16 cellular contexts compared by ENCODE assay signal in the genomic region with DNA sequence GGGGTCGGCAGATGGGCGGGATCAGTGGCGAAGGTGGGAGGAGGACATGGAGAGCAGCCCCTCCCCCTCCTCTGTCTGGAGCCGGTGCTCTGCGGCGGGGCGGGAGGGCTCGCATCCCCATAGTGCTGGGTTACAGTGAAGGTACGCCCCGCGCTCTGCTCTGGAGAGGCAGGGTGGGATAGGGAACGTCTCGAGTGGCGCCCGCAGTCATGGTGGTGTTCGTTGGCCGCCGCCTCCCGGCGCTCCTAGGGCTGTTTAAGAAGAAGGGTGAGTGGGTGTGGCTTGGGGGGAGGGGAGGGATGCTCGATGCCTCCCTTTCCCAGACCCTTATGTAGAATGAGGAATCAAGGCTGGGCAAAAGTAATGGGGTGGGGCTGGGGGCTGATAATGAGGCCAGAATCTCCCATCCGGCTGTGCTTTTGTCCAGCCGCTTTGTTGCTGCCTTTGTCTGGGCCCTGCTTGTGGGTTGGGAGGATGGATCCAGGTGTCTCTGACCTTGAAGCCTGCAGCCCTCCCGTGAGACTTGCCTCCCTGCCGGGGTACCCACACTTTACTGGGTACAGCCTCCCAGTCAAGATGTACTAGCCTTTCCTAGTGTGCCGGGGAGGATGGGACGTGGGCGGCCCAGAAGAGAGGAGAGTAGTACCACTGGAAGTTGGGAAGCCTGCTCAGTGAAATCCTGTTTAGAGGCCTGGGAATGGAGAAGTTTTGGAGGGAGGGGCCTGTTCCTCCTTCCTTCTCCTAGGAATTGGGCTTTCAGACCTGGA. TPM values are rescaled to one million over a fixed set of nuclear protein-coding genes. Genes with fewer than 3 reads are reported as not detected.
DNase-seq lines count a peak whose midpoint lies in the region; TF ChIP-seq lines count a peak whose summit lies in the region.
"Had no signal": no experiment of that assay in that cellular context is flagged by ENCODE, and none has a peak within 500 bp of the region (broad histone marks: within the 10 kb centered on the region; RNA-seq: fewer than 3 reads in every experiment).

No MANE protein-coding gene starts in this region.

- H3K36me3 ChIP-seq in HEK293 (ENCODE audit: control insufficient read depth in 2 of 2, insufficient read depth in 1 of 2, low read length in 2 of 2), result peaks cover 0 to 33% of the 10 kb centered on the region in 2 experiments; a peak in 2 of 3 replicates
- H3K36me3 ChIP-seq in breast epithelium, result no peaks in the 10 kb centered on the region
- no peaks in the 10 kb centered on the region for H3K36me3 ChIP-seq in CD8-positive, alpha-beta memory T cell (ENCODE audit: insufficient read depth, low read length)

- peaks cover 17% of the 10 kb centered on the region for H3K36me3 Mint-ChIP-seq in mesothelial cell of epicardium
- no peaks in the 10 kb centered on the region for H3K36me3 Mint-ChIP-seq in CD8-positive, alpha-beta memory T cell

- peaks cover 74% of the 10 kb centered on the region for H3K4me1 Mint-ChIP-seq in mesothelial cell of epicardium
- H3K4me1 Mint-ChIP-seq in CD8-positive, alpha-beta memory T cell, result peaks cover 4 to 7% (median 5%) of the 10 kb centered on the region in 3 donors

- POLR2A ChIA-PET in HEK293 (lab: Yijun Ruan, JAX), result no interaction called here
- POLR2A ChIA-PET in CD8-positive, alpha-beta memory T cell (lab: Charles Lee), result no interaction called here

- intact Hi-C loops in breast epithelium (cut with DNase I; ENCODE audit: low total_unique reads), result loop anchor here (1.0 kb wide), 1 partner anchor 46 kb away; no protein-coding TSS in a partner anchor

- H3K27me3 ChIP-seq in breast epithelium, result no peaks in the 10 kb centered on the region
- no peaks in the 10 kb centered on the region for H3K27me3 ChIP-seq in CD8-positive, alpha-beta memory T cell (ENCODE audit: insufficient read depth, low read length, poor library complexity, severe bottlenecking)
- H3K27me3 ChIP-seq: ascending aorta, heart right ventricle had no signal

- DNase-seq in breast epithelium (ENCODE audit: low spot score in 2 of 2) (no peak), mesothelial cell of epicardium (ENCODE audit: low spot score in 2 of 2, unreplicated experiment in 2 of 2) (no peak), glomerular visceral epithelial cell (ENCODE audit: extremely low spot score) (no peak), middle frontal gyrus (ENCODE audit: extremely low spot score, low spot score) (no peak), anterior cingulate cortex (lab: John Stamatoyannopoulos, UW) (no peak)
- no peak for DNase-seq in CD8-positive, alpha-beta memory T cell
- DNase-seq: activated CD4-positive, alpha-beta T cell treated with anti-CD3 and anti-CD28 coated beads for 4 hours; activated T-cell treated with anti-CD3 and anti-CD28 coated beads, Interleukin-2, amount 50 U/mL, for 72 hours; heart right ventricle; KBM-7; NCI-H2029 treated with DMSO at 0.1 percent for 48 hours; OCI-M1; T-helper 1 cell had no signal

- H3K4me1 ChIP-seq in HEK293 (ENCODE audit: control insufficient read depth, insufficient read depth, low read length) (peaks cover 8% of the 10 kb centered on the region; the same call in 1 of the 2 replicates), breast epithelium (peaks cover 3 to 33% of the 10 kb centered on the region in 2 donors)
- H3K4me1 ChIP-seq in CD8-positive, alpha-beta memory T cell (ENCODE audit: insufficient read depth, low read length), result peaks cover 6% of the 10 kb centered on the region

- no peak for TF ChIP-seq CTCF in 22Rv1 (IDR thresholded peaks at IDR 0.05)
- TF ChIP-seq CTCF in HEK293 (tag by site-specific recombination; IDR thresholded peaks at IDR 0.05), result no peak
- no peak for TF ChIP-seq CTCF in breast epithelium (IDR thresholded peaks at IDR 0.05)
- no peak for TF ChIP-seq CTCF in mesothelial cell of epicardium (IDR thresholded peaks at IDR 0.05; ENCODE audit: unreplicated experiment)

- TF ChIP-seq POLR2A in breast epithelium (IDR thresholded peaks at IDR 0.05), result no peak

- H3K4me3 Mint-ChIP-seq in mesothelial cell of epicardium, result peak overlapping the region; percentile 55
- no peak overlapping the region for H3K4me3 Mint-ChIP-seq in CD8-positive, alpha-beta memory T cell
- H3K4me3 Mint-ChIP-seq: activated T-cell treated with anti-CD3 and anti-CD28 coated beads, Interleukin-2, amount 50 U/mL, for 72 hours had no signal

- H3K9me3 Mint-ChIP-seq in mesothelial cell of epicardium, result no peaks in the 10 kb centered on the region
- H3K9me3 Mint-ChIP-seq in CD8-positive, alpha-beta memory T cell, result no peaks in the 10 kb centered on the region
- H3K9me3 Mint-ChIP-seq: activated T-cell treated with anti-CD3 and anti-CD28 coated beads, Interleukin-2, amount 50 U/mL, for 72 hours had no signal

- H3K27ac Mint-ChIP-seq in mesothelial cell of epicardium, result peak overlapping the region; percentile 77
- H3K27ac Mint-ChIP-seq in CD8-positive, alpha-beta memory T cell, result peak overlapping the region in 1 of 8 donors; percentile 47
- H3K27ac Mint-ChIP-seq: activated T-cell treated with anti-CD3 and anti-CD28 coated beads, Interleukin-2, amount 50 U/mL, for 72 hours had no signal

- H3K27ac ChIP-seq in 22Rv1, result 0 out of 2 replicates have a peak overlapping the region, but pooled peaks have one; percentile 7
- no peak overlapping the region for H3K27ac ChIP-seq in HEK293 (ENCODE audit: extremely low read depth, low read depth, low read length)
- H3K27ac ChIP-seq in breast epithelium, result peak overlapping the region; percentile 86 to 97
- H3K27ac ChIP-seq in CD8-positive, alpha-beta memory T cell (ENCODE audit: low read depth, low read length), result no peak overlapping the region
- H3K27ac ChIP-seq: ascending aorta, heart right ventricle had no signal

- H3K4me3 ChIP-seq in HEK293 (ENCODE audit: low read depth, low read length), result no peak overlapping the region
- no peak overlapping the region for H3K4me3 ChIP-seq in breast epithelium
- no peak overlapping the region for H3K4me3 ChIP-seq in CD8-positive, alpha-beta memory T cell (ENCODE audit: low read length)
- H3K4me3 ChIP-seq: ascending aorta, heart right ventricle had no signal

- CTCF ChIA-PET in HEK293 (lab: Yijun Ruan, JAX), result interaction anchor here (0.5 to 1.3 kb wide), 4 partner anchors 10 to 54 kb away, joined by 3 to 8 read pairs (median 4); no protein-coding TSS in a partner anchor
- CTCF ChIA-PET in CD8-positive, alpha-beta memory T cell (lab: Charles Lee), result no interaction called here

- H3K27me3 Mint-ChIP-seq in mesothelial cell of epicardium (ENCODE audit: low read depth), result no peaks in the 10 kb centered on the region
- peaks cover 0 to 1% of the 10 kb centered on the region in 2 donors for H3K27me3 Mint-ChIP-seq in CD8-positive, alpha-beta memory T cell

- H3K9me3 ChIP-seq in HEK293 (ENCODE audit: control insufficient read depth, insufficient read depth, low read depth, low read length), result no peaks in the 10 kb centered on the region
- no peaks in the 10 kb centered on the region for H3K9me3 ChIP-seq in breast epithelium
- H3K9me3 ChIP-seq in CD8-positive, alpha-beta memory T cell (ENCODE audit: low read length), result no peaks in the 10 kb centered on the region
- H3K9me3 ChIP-seq: ascending aorta, heart right ventricle had no signal

TF ChIP-seq in HEK293, 187 proteins besides CTCF, POLR2A, EP300 and RAD21:
- TF ChIP-seq ZFHX2 (tag by site-specific recombination; conservative IDR thresholded peaks at IDR 0.05) (peak; percentile 38; the same call in 1 of the 2 replicates), KLF1 (tag by site-specific recombination; IDR thresholded peaks at IDR 0.05) (peak; percentile 58), KLF9 (tag by site-specific recombination; IDR thresholded peaks at IDR 0.05; ENCODE audit: low read depth) (peak; percentile 73), ZNF184 (tag by site-specific recombination; IDR thresholded peaks at IDR 0.05) (no peak)

RNA-seq across cellular contexts. Expression of gene YARS1, which starts 51.4 kb away (rescaled TPM):
- 10 to 100 TPM; 53.8 to 67.5 (median 67.2) TPM for total RNA-seq in breast epithelium
- 101 to 105 TPM (median 101 TPM) in 3 replicates for total RNA-seq in mesothelial cell of epicardium
- total RNA-seq in CD8-positive, alpha-beta memory T cell, result 100 to 1,000 TPM; 205 to 219 TPM
- polyA plus RNA-seq in CD8-positive, alpha-beta memory T cell, result 131 TPM

RNA-seq across cellular contexts. Expression of gene S100PBP, which starts 51.7 kb away (rescaled TPM):
- total RNA-seq in breast epithelium (10 to 100 TPM; 25.0 to 49.0 (median 29.5) TPM), mesothelial cell of epicardium (61.8 to 66.8 TPM (median 62.1 TPM) in 3 replicates)
- total RNA-seq in CD8-positive, alpha-beta memory T cell, result 10 to 100 TPM; 28.6 to 30.6 TPM
- 17.3 TPM for polyA plus RNA-seq in CD8-positive, alpha-beta memory T cell

Comparison
In these comparisons a context has a peak if more than half of its experiments do, and no peak if none do; other contexts are left out.
1. H3K27ac ChIP-seq: peak in 22Rv1 (single experiment) and breast epithelium (2 of 2); none in HEK293 (single experiment) and CD8-positive, alpha-beta memory T cell (single experiment).